Comparison of ENCODE assay signal across 8 cellular contexts in the genomic region with DNA sequence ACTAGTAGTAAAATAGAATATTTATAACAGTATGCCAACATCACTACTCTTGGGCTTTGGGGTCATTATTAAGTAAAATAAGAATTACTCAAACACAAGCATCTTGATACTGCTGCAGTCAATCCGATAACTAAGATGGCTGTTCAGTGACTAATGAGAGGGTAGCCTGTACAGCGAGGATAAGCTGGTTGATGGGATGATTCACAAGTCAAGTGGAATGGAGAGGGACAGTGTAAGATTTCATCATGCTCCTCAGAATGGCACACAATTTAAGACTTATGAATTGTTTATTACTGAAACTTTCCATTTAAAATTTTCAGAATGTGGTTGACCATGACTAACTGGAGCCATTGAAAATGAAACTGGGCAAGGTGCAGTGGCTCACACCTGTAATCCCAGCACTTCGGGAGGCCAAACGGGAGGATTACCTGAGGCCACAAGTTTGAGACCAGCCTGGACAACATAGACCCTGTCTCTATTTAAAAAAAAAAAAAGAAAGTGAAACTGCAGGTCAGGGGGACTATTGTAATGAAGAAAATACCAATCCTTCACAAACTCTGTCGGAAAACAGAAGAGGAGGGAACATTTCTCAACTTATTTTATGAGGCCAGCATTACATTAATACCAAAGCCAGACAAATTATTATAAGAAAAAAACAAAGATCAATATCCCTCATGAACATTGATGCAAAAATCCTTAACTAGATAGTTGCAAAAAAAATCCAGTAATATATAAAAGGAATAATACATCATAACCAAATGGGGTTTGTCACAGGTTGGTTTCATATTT. TPM values are rescaled to one million over a fixed set of nuclear protein-coding genes. Genes with fewer than 3 reads are reported as not detected.
DNase-seq lines count a peak whose midpoint lies in the region; ATAC-seq, FAIRE-seq and TF ChIP-seq lines count a peak whose summit lies in the region.

No MANE protein-coding gene starts in this region.

- H3K4me3 Mint-ChIP-seq in WTC11, result no peak overlapping the region
- no peak overlapping the region for H3K4me3 Mint-ChIP-seq in nephron progenitor cell

- peaks cover 0 to 3% of the 10 kb centered on the region in 2 donors for H3K36me3 ChIP-seq in lung (ENCODE audit: control insufficient read depth in 2 of 2, insufficient read depth in 2 of 2, low read length in 2 of 2)
- H3K36me3 ChIP-seq in tibial nerve, result no peaks in the 10 kb centered on the region

- H3K36me3 Mint-ChIP-seq in WTC11 (peaks cover 21% of the 10 kb centered on the region), nephron progenitor cell (ENCODE audit: low read depth) (peaks cover 81% of the 10 kb centered on the region)

- H3K4me3 ChIP-seq in lung, result no peak overlapping the region
- H3K4me3 ChIP-seq in tibial nerve, result no peak overlapping the region

- H3K27ac Mint-ChIP-seq in WTC11 (no peak overlapping the region), nephron progenitor cell (no peak overlapping the region)

- 0 out of 2 replicates have a peak, but pooled peaks cover 5% of the 10 kb centered on the region for H3K9me3 Mint-ChIP-seq in WTC11
- peaks cover 68% of the 10 kb centered on the region for H3K9me3 Mint-ChIP-seq in nephron progenitor cell

- TF ChIP-seq CTCF in WTC11 (IDR thresholded peaks at IDR 0.05) (no peak), lung (IDR thresholded peaks at IDR 0.05; ENCODE audit: control extremely low read depth, extremely low read depth) (no peak), nephron progenitor cell (IDR thresholded peaks at IDR 0.05) (no peak), tibial nerve (IDR thresholded peaks at IDR 0.05) (no peak)

- peak; percentile 79 for ATAC-seq in HG02981 (IDR thresholded peaks at IDR 0.05; ENCODE audit: unreplicated experiment)
- ATAC-seq in WTC11, result no peak
- peak; percentile 47 for ATAC-seq in lung (ENCODE audit: insufficient read depth, low FRiP score)

- H3K27ac ChIP-seq in lung (ENCODE audit: low read depth in 1 of 2, low read length in 1 of 2) (peak overlapping the region in 1 of 2 donors; percentile 9), substantia nigra (ENCODE audit: low read depth, low read length, poor library complexity, severe bottlenecking) (no peak overlapping the region), tibial nerve (peak overlapping the region in 1 of 4 donors; percentile 47)

- H3K4me1 ChIP-seq in lung (ENCODE audit: control insufficient read depth in 2 of 2, insufficient read depth in 2 of 2, low read length in 2 of 2) (peaks cover 2 to 15% of the 10 kb centered on the region in 2 donors), tibial nerve (peaks cover 0 to 56% (median 10%) of the 10 kb centered on the region in 4 donors)

- 85 to 91% methylated on average over 5 of the region's 5 CpGs for WGBS in lung, 2 donors
- WGBS in tibial nerve, 2 donors, result 80 to 91% methylated on average over 5 of the region's 5 CpGs

- no peaks in the 10 kb centered on the region for H3K27me3 ChIP-seq in lung (ENCODE audit: control insufficient read depth, insufficient read depth)
- H3K27me3 ChIP-seq in tibial nerve, result no peaks in the 10 kb centered on the region

- no peak for TF ChIP-seq EP300 in tibial nerve (IDR thresholded peaks at IDR 0.05)

- POLR2A ChIA-PET in WTC11 (lab: Charles Lee), result no interaction called here

- TF ChIP-seq POLR2A in tibial nerve (IDR thresholded peaks at IDR 0.05), result no peak

- DNase-seq in GM18507 (ENCODE audit: extremely low spot score, insufficient read length, low read depth) (no peak), WTC11 (ENCODE audit: low spot score) (no peak), lung (ENCODE audit: low spot score) (no peak), nephron progenitor cell (no peak), substantia nigra (lab: John Stamatoyannopoulos, UW) (no peak), NCI-H510A treated with DMSO at 0.1 percent for 48 hours (lab: John Stamatoyannopoulos, UW) (no peak), tibial nerve (ENCODE audit: low spot score in 2 of 2) (no peak)

- CTCF ChIA-PET in WTC11 (lab: Charles Lee), result no interaction called here

- H3K4me1 Mint-ChIP-seq in WTC11 (peaks cover 12% of the 10 kb centered on the region), nephron progenitor cell (no peaks in the 10 kb centered on the region)

- no peaks in the 10 kb centered on the region for H3K9me3 ChIP-seq in lung (ENCODE audit: control insufficient read depth in 2 of 2, insufficient read depth in 1 of 2, low read length in 1 of 2)
- no peaks in the 10 kb centered on the region for H3K9me3 ChIP-seq in tibial nerve

- FAIRE-seq in GM18507 (lab: Jason Lieb, UNC), result peak; percentile 64

- H3K27me3 Mint-ChIP-seq in WTC11 (ENCODE audit: low read depth) (no peaks in the 10 kb centered on the region), nephron progenitor cell (ENCODE audit: low read depth, poor library complexity) (no peaks in the 10 kb centered on the region)

TF ChIP-seq in WTC11, 78 proteins besides CTCF, POLR2A, EP300 and RAD21:
- TF ChIP-seq, protein P1, sequence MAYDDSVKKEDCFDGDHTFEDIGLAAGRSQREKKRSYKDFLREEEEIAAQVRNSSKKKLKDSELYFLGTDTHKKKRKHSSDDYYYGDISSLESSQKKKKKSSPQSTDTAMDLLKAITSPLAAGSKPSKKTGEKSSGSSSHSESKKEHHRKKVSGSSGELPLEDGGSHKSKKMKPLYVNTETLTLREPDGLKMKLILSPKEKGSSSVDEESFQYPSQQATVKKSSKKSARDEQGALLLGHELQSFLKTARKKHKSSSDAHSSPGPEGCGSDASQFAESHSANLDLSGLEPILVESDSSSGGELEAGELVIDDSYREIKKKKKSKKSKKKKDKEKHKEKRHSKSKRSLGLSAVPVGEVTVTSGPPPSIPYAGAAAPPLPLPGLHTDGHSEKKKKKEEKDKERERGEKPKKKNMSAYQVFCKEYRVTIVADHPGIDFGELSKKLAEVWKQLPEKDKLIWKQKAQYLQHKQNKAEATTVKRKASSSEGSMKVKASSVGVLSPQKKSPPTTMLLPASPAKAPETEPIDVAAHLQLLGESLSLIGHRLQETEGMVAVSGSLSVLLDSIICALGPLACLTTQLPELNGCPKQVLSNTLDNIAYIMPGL (CRISPR knock-in tag; IDR thresholded peaks at IDR 0.05), result no peak
- TF ChIP-seq ATF6 (CRISPR knock-in tag; IDR thresholded peaks at IDR 0.05) (no peak), GABPB1 (CRISPR knock-in tag; IDR thresholded peaks at IDR 0.05) (peak; percentile 69)
- TF ChIP-seq, protein P2, sequence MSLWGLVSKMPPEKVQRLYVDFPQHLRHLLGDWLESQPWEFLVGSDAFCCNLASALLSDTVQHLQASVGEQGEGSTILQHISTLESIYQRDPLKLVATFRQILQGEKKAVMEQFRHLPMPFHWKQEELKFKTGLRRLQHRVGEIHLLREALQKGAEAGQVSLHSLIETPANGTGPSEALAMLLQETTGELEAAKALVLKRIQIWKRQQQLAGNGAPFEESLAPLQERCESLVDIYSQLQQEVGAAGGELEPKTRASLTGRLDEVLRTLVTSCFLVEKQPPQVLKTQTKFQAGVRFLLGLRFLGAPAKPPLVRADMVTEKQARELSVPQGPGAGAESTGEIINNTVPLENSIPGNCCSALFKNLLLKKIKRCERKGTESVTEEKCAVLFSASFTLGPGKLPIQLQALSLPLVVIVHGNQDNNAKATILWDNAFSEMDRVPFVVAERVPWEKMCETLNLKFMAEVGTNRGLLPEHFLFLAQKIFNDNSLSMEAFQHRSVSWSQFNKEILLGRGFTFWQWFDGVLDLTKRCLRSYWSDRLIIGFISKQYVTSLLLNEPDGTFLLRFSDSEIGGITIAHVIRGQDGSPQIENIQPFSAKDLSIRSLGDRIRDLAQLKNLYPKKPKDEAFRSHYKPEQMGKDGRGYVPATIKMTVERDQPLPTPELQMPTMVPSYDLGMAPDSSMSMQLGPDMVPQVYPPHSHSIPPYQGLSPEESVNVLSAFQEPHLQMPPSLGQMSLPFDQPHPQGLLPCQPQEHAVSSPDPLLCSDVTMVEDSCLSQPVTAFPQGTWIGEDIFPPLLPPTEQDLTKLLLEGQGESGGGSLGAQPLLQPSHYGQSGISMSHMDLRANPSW (CRISPR knock-in tag; conservative IDR thresholded peaks at IDR 0.05; ENCODE audit: low read depth), result no peak

RNA-seq across cellular contexts. Expression of gene AVL9, which starts 11.2 kb away (rescaled TPM):
- 52.7 to 55.6 TPM (median 53.2 TPM) in 3 replicates for total RNA-seq in WTC11 (2021)
- 10 to 100 TPM; 50.9 to 52.5 TPM for total RNA-seq in lung
- 10 to 100 TPM in 1 of 2 donors, 1 to 10 TPM in 1; 9.7 to 19.6 TPM for polyA plus RNA-seq in lung
- total RNA-seq in tibial nerve, result 10 to 100 TPM; 19.4 to 36.1 (median 31.5) TPM

RNA-seq across cellular contexts. Expression of gene LSM5, which starts 16.3 kb away (rescaled TPM):
- total RNA-seq in WTC11 (2021), result 89.3 to 96.1 TPM (median 89.5 TPM) in 3 replicates
- total RNA-seq in lung, result 10 to 100 TPM; 23.0 to 35.3 TPM
- polyA plus RNA-seq in lung, result 10 to 100 TPM; 40.2 to 98.5 TPM
- total RNA-seq in tibial nerve, result 10 to 100 TPM in 3 of 4 donors, 1 to 10 TPM in 1; 9.9 to 32.8 (median 15.7) TPM
